In genomic region chr12:116559330-116560080, GRCh38 we compare ENCODE assay signal across 9 cellular contexts. TPM values are rescaled to one million over a fixed set of nuclear protein-coding genes. Genes with fewer than 3 reads are reported as not detected.
DNase-seq lines count a peak whose midpoint lies in the region; ATAC-seq and TF ChIP-seq lines count a peak whose summit lies in the region.
"Had no signal": no experiment of that assay in that cellular context is flagged by ENCODE, and none has a peak within 500 bp of the region (broad histone marks: within the 10 kb centered on the region; RNA-seq: fewer than 3 reads in every experiment).

Gene MAP1LC3B2 (plus strand): TSS chr12:116559381. CDS start chr12:116575943, 16,562 bp downstream.

- H3K27me3 ChIP-seq in RWPE2 (ENCODE audit: insufficient read depth, poor library complexity, severe bottlenecking) (no peaks in the 10 kb centered on the region), psoas muscle (ENCODE audit: insufficient read depth in 3 of 3, low read length in 2 of 3) (no peaks in the 10 kb centered on the region), vagina (no peaks in the 10 kb centered on the region)
- H3K27me3 ChIP-seq: tibial artery had no signal

- TF ChIP-seq CTCF in RWPE2 (IDR thresholded peaks at IDR 0.05; ENCODE audit: poor library complexity, severe bottlenecking) (no peak), psoas muscle (IDR thresholded peaks at IDR 0.05) (no peak), vagina (IDR thresholded peaks at IDR 0.05) (no peak)

- H3K4me1 ChIP-seq in RWPE2 (ENCODE audit: insufficient read depth, poor library complexity, severe bottlenecking): peaks cover 11% of the 10 kb centered on the region
- H3K4me1 ChIP-seq in psoas muscle: peaks cover 9% of the 10 kb centered on the region
- H3K4me1 ChIP-seq in vagina: peaks cover 15% of the 10 kb centered on the region

- DNase-seq in RWPE2 (ENCODE audit: low spot score) (no peak), activated gamma-delta T cell treated with Interleukin-2 at 50 U/mL for 16 hours (peak; percentile 73), Right ventricle myocardium superior (peak; percentile 59), psoas muscle (peak; percentile 43 to 66), vagina (ENCODE audit: extremely low spot score in 2 of 2) (no peak), NCI-H1436 treated with DMSO at 0.1 percent for 48 hours (lab: John Stamatoyannopoulos, UW) (no peak)

- H3K36me3 ChIP-seq in RWPE2 (ENCODE audit: low read depth) (no peaks in the 10 kb centered on the region), psoas muscle (ENCODE audit: insufficient read depth in 1 of 2, low read depth in 1 of 2) (no peaks in the 10 kb centered on the region), vagina (no peaks in the 10 kb centered on the region)
- H3K36me3 ChIP-seq: tibial artery had no signal

- TF ChIP-seq POLR2A in vagina (IDR thresholded peaks at IDR 0.05): no peak

- intact Hi-C loops in Right ventricle myocardium superior (cut with DNase I): no loop called here
- intact Hi-C loops in psoas muscle (cut with DNase I): no loop called here
- intact Hi-C loops in vagina (cut with DNase I): loop anchor here (5.0 kb wide), 1 partner anchor 627 kb away; no protein-coding TSS in a partner anchor

- WGBS in psoas muscle, 3 donors: 25 to 35% (median 26%) methylated on average over 14 of the region's 14 CpGs

- H3K9me3 ChIP-seq in RWPE2 (ENCODE audit: severe bottlenecking) (peaks cover 5% of the 10 kb centered on the region), psoas muscle (no peaks in the 10 kb centered on the region), vagina (no peaks in the 10 kb centered on the region)
- H3K9me3 ChIP-seq: tibial artery had no signal

- peak; percentile 76 for ATAC-seq in GM18873 (IDR thresholded peaks at IDR 0.05; ENCODE audit: low FRiP score, unreplicated experiment)
- ATAC-seq in HG03060 (IDR thresholded peaks at IDR 0.05; ENCODE audit: low read depth, unreplicated experiment): peak; percentile 68
- peak; percentile 80 for ATAC-seq in RWPE2 (ENCODE audit: low read depth)
- peak; percentile 89 for ATAC-seq in Right ventricle myocardium superior (ENCODE audit: poor library complexity)
- ATAC-seq in psoas muscle: peak; percentile 49 to 81 (median 73)

- H3K27ac ChIP-seq in RWPE2 (ENCODE audit: poor library complexity, severe bottlenecking) (peak within 1 kb of the TSS; percentile 33), psoas muscle (peak within 1 kb of the TSS; percentile 71), vagina (peak within 1 kb of the TSS; percentile 72)
- H3K27ac ChIP-seq: tibial artery had no signal

- H3K4me3 ChIP-seq in RWPE2 (ENCODE audit: severe bottlenecking): no peak within 1 kb of the TSS
- H3K4me3 ChIP-seq in psoas muscle: no peak within 1 kb of the TSS
- H3K4me3 ChIP-seq in vagina: no peak within 1 kb of the TSS
- H3K4me3 ChIP-seq: tibial artery had no signal

RNA-seq across cellular contexts. Expression of gene MAP1LC3B2, which starts in this region (rescaled TPM):
- 4.1 TPM for total RNA-seq in Right ventricle myocardium superior
- total RNA-seq in psoas muscle: 1 to 10 TPM; 1.4 to 4.1 (median 1.8) TPM
- polyA plus RNA-seq in psoas muscle: 1 to 10 TPM; 2.2 to 9.2 (median 4.3) TPM
- not detected for total RNA-seq in vagina

Comparison
In these comparisons a context has a peak if more than half of its experiments do, and no peak if none do; other contexts are left out.
1. DNase-seq: peak in activated gamma-delta T cell treated with Interleukin-2 at 50 U/mL for 16 hours (single experiment), Right ventricle myocardium superior (single experiment) and psoas muscle (2 of 2); none in RWPE2 (single experiment), vagina (0 of 2) and NCI-H1436 treated with DMSO at 0.1 percent for 48 hours (single experiment).
2. Peak in every context shown above with its lines, with median percentiles within 50 percentile points of each other: ATAC-seq and H3K27ac ChIP-seq.